ENCODE assay signal across 13 cellular contexts in the genomic region with DNA sequence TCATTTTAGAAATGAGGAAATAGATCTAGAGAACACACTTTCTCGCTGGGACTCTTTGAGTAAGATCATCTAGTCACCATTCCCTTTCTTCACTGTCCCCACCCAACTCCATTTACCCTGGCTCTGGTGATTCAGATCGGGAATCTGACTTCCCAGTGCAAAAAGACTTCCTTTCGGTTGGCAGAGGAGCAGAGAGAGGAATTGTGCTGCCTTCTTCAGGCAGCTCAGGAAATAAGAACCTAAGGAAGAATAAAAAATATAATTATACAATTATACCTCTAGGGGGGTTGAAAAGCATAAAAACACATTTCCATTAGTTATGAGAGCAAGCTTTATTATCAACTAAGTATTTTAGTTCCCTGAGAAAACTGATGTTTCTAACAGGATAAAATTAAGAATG. TPM values are rescaled to one million over a fixed set of nuclear protein-coding genes. Genes with fewer than 3 reads are reported as not detected.
DNase-seq lines count a peak whose midpoint lies in the region; ATAC-seq, FAIRE-seq and TF ChIP-seq lines count a peak whose summit lies in the region.
"Had no signal": no experiment of that assay in that cellular context is flagged by ENCODE, and none has a peak within 500 bp of the region (broad histone marks: within the 10 kb centered on the region; RNA-seq: fewer than 3 reads in every experiment).

No MANE protein-coding gene starts in this region.

- H3K9me3 Mint-ChIP-seq in osteocyte (ENCODE audit: unreplicated experiment), result no peaks in the 10 kb centered on the region

- no peaks in the 10 kb centered on the region for H3K27me3 Mint-ChIP-seq in osteocyte (ENCODE audit: unreplicated experiment)

- no peak for FAIRE-seq in bronchial epithelial cell (lab: Jason Lieb, UNC)

- H3K4me1 Mint-ChIP-seq in osteocyte (ENCODE audit: unreplicated experiment), result peaks cover 7% of the 10 kb centered on the region

- H3K27ac ChIP-seq in KOPT-K1 (ENCODE audit: low read depth, low read length, poor library complexity, severe bottlenecking) (peak overlapping the region; percentile 36), dorsolateral prefrontal cortex (no peak overlapping the region)
- H3K27ac ChIP-seq: prostate gland had no signal

- H3K9me3 ChIP-seq in KOPT-K1 (ENCODE audit: insufficient read depth, low read length, poor library complexity, severe bottlenecking), result no peaks in the 10 kb centered on the region
- H3K9me3 ChIP-seq: prostate gland had no signal

- TF ChIP-seq CTCF in bronchial epithelial cell (IDR thresholded peaks at IDR 0.05; ENCODE audit: insufficient read depth, low read length, severe bottlenecking) (no peak), osteocyte (IDR thresholded peaks at IDR 0.05) (peak; percentile 57), dorsolateral prefrontal cortex (IDR thresholded peaks at IDR 0.05 in 54 of 56, conservative IDR thresholded peaks at IDR 0.05 in 2 of 56; ENCODE audit: low read depth in 1 of 56, partially characterized antibody in 56 of 56) (peak in 8 of 56 donors; percentile 13 to 44 (median 22))

- H3K27me3 ChIP-seq in bronchial epithelial cell (ENCODE audit: control insufficient read depth, insufficient read depth, low read length) (no peaks in the 10 kb centered on the region), dorsolateral prefrontal cortex (no peaks in the 10 kb centered on the region)

- DNase-seq in EH (ENCODE audit: low read depth) (peak; percentile 72), bronchial epithelial cell (ENCODE audit: low read depth) (peak; percentile 24), osteocyte (ENCODE audit: extremely low spot score, unreplicated experiment) (no peak), dorsolateral prefrontal cortex (no peak), NCI-H128 (lab: John Stamatoyannopoulos, UW; ENCODE audit: unreplicated experiment) (no peak)
- DNase-seq: activated gamma-delta T cell treated with Interleukin-2 at 50 U/mL for 16 hours, GF-D8, NCI-H1694 treated with DMSO at 0.1 percent for 48 hours, T-helper 1 cell had no signal

- H3K4me3 Mint-ChIP-seq in osteocyte (ENCODE audit: unreplicated experiment), result no peak overlapping the region

- no peak overlapping the region for H3K4me3 ChIP-seq in bronchial epithelial cell (ENCODE audit: low read depth, low read length)
- H3K4me3 ChIP-seq in dorsolateral prefrontal cortex, result no peak overlapping the region
- H3K4me3 ChIP-seq: lung, prostate gland had no signal

- H3K36me3 Mint-ChIP-seq in osteocyte (ENCODE audit: unreplicated experiment), result peaks cover 61% of the 10 kb centered on the region

- no peak overlapping the region for H3K27ac Mint-ChIP-seq in osteocyte (ENCODE audit: unreplicated experiment)

- H3K36me3 ChIP-seq in KOPT-K1 (ENCODE audit: insufficient read depth, low read length) (peaks cover 16% of the 10 kb centered on the region; the same call in 1 of the 2 replicates), bronchial epithelial cell (ENCODE audit: control insufficient read depth, insufficient read depth, low read length) (peaks cover 4% of the 10 kb centered on the region)

- no peak for ATAC-seq in GM18519 (IDR thresholded peaks at IDR 0.05; ENCODE audit: low FRiP score, unreplicated experiment)

- intact Hi-C loops in dorsolateral prefrontal cortex (cut with DNase I), result no loop called here

RNA-seq across cellular contexts. Expression of a gene that starts 9.3 kb away (rescaled TPM):
- total RNA-seq in bronchial epithelial cell (0.13 TPM in 1 of 2 replicates, not detected in the other), osteocyte (0.52 and 0.83 TPM in 2 replicates), dorsolateral prefrontal cortex (1 to 10 TPM in 59 of 120 experiments, under 1 TPM in 61; 0.23 to 2.4 (median 0.99) TPM)
- total RNA-seq: prostate gland had no signal

Comparison
In these comparisons a context has a peak if more than half of its experiments do, and no peak if none do; other contexts are left out.
1. DNase-seq: peak in EH (single experiment) and bronchial epithelial cell (single experiment); none in osteocyte (single experiment), dorsolateral prefrontal cortex (0 of 10) and NCI-H128 (single experiment).